In the genomic region with DNA sequence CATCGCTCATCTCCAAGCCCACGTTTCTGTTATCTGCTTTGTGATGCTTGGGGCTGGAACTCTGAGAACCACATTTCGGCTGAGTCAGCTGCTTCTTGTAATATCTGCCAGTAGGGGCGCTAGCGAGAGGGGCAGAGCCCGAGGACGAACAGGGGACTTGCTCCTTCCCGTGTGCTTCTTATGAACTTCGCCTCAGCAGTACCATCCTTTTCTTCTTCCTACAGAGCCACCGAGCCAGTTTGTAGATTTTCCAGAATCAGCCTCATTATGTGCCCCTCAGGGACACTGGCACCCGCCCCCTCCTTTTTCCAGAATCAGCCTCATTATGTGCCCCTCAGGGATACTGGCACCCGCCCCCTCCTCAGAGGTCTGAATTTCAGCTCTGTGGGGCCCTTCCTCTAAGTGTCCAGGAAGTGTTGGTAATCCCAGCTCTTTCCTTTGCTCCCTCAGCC, we compare ENCODE assay signal across 1 cellular context.
TF ChIP-seq lines count a peak whose summit lies in the region.

No MANE protein-coding gene starts in this region.

TF ChIP-seq in HEK293, 187 proteins besides CTCF, POLR2A, EP300 and RAD21 (continued from another document):
- TF ChIP-seq, protein P1, sequence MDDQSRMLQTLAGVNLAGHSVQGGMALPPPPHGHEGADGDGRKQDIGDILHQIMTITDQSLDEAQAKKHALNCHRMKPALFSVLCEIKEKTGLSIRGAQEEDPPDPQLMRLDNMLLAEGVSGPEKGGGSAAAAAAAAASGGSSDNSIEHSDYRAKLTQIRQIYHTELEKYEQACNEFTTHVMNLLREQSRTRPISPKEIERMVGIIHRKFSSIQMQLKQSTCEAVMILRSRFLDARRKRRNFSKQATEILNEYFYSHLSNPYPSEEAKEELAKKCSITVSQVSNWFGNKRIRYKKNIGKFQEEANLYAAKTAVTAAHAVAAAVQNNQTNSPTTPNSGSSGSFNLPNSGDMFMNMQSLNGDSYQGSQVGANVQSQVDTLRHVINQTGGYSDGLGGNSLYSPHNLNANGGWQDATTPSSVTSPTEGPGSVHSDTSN (CRISPR knock-in tag; IDR thresholded peaks at IDR 0.05), result no peak
- TF ChIP-seq, protein P2, sequence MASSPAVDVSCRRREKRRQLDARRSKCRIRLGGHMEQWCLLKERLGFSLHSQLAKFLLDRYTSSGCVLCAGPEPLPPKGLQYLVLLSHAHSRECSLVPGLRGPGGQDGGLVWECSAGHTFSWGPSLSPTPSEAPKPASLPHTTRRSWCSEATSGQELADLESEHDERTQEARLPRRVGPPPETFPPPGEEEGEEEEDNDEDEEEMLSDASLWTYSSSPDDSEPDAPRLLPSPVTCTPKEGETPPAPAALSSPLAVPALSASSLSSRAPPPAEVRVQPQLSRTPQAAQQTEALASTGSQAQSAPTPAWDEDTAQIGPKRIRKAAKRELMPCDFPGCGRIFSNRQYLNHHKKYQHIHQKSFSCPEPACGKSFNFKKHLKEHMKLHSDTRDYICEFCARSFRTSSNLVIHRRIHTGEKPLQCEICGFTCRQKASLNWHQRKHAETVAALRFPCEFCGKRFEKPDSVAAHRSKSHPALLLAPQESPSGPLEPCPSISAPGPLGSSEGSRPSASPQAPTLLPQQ (tag by site-specific recombination; IDR thresholded peaks at IDR 0.05), result peak; percentile 37; the same call in 1 of the 2 replicates
